In genomic region chr13:39818953-39819352, GRCh38 we compare ENCODE assay signal across 14 cellular contexts.
"Had no signal": no experiment of that assay in that cellular context is flagged by ENCODE, and none has a peak within 500 bp of the region (broad histone marks: within the 10 kb centered on the region; RNA-seq: fewer than 3 reads in every experiment).

No MANE protein-coding gene starts in this region.

- H3K9me3 ChIP-seq: right lobe of liver, spleen, upper lobe of right lung had no signal

- DNase-seq: activated CD4-positive, alpha-beta memory T cell treated with anti-CD3 and anti-CD28 coated beads, Interleukin-2, amount 10 ng/mL, durations not matched to agents 7 days and 5 days; activated CD4-positive, alpha-beta T cell treated with anti-CD3 and anti-CD28 coated beads for 4 hours; activated effector memory CD4-positive, alpha-beta T cell treated with anti-CD3 and anti-CD28 coated beads, Interleukin-2, amount 50 U/mL, for 16 hours; activated T-cell treated with anti-CD3 and anti-CD28 coated beads, Interleukin-2, amount 50 U/mL, for 48 hours; amniotic stem cell; erythroblast; hippocampal formation; left ventricle myocardium superior; nephron progenitor cell; right lobe of liver; spleen; T-helper 2 cell; upper lobe of right lung had no signal

- H3K27me3 ChIP-seq: right lobe of liver, spleen, upper lobe of right lung had no signal

- ATAC-seq: activated naive CD4-positive, alpha-beta T cell treated with anti-CD3 and anti-CD28 coated beads, Interleukin-2, amount 50 U/mL, for 72 hours; left ventricle myocardium superior; upper lobe of right lung had no signal

- H3K27ac ChIP-seq: right lobe of liver, spleen, upper lobe of right lung had no signal

- H3K36me3 ChIP-seq: right lobe of liver, spleen, upper lobe of right lung had no signal

- H3K4me1 ChIP-seq: right lobe of liver, upper lobe of right lung had no signal

- H3K4me3 ChIP-seq: right lobe of liver, spleen, upper lobe of right lung had no signal
